In the genomic region with DNA sequence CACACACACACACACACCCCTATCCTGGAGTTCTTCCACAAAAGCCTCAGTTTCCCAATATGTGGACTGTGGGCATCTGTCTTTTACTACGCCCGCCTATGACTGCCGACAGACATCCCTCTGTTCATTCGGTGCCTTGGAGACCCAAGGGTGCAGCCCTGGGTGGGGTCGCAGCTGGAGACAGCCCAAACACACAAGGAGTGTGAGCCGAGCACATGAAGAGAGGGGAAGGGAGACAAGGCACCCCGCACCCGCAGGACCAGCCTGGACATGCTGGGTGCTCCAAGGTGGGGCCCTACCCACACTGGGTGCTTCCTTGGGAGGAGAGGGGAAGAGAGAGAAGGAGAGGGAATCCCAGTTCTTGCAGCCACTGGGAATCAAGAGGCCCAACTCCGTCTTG, we compare ENCODE assay signal across 12 cellular contexts. TPM values are rescaled to one million over a fixed set of nuclear protein-coding genes. Genes with fewer than 3 reads are reported as not detected.
A peak's percentile ranks its signal among the peaks of the same experiment; 100 is the strongest.
DNase-seq lines count a peak whose midpoint lies in the region; ATAC-seq and TF ChIP-seq lines count a peak whose summit lies in the region.
"Had no signal": no experiment of that assay in that cellular context is flagged by ENCODE, and none has a peak within 500 bp of the region (broad histone marks: within the 10 kb centered on the region; RNA-seq: fewer than 3 reads in every experiment).

No MANE protein-coding gene starts in this region.

- no peak overlapping the region for H3K4me2 ChIP-seq in osteoblast (ENCODE audit: insufficient read depth, low read length)

- H3K9me3 ChIP-seq in osteoblast (ENCODE audit: low read depth, low read length): no peaks in the 10 kb centered on the region
- H3K9me3 ChIP-seq: upper lobe of left lung had no signal

- peak overlapping the region; percentile 63 for H3K27ac Mint-ChIP-seq in activated CD4-positive, alpha-beta T cell treated with anti-CD3 and anti-CD28 coated beads, Interleukin-2, amount 10 ng/mL, durations not matched to agents 24 days and 14 days
- H3K27ac Mint-ChIP-seq in T-cell: peak overlapping the region; percentile 55 to 60

- intact Hi-C loops in activated CD4-positive, alpha-beta T cell treated with anti-CD3 and anti-CD28 coated beads, Interleukin-2, amount 10 ng/mL, durations not matched to agents 24 days and 14 days (cut with micrococcal nuclease): loop anchor here (5.0 kb wide), 1 partner anchor 129 kb away; no protein-coding TSS in a partner anchor
- intact Hi-C loops in Right ventricle myocardium superior (cut with DNase I): no loop called here

- H3K4me1 Mint-ChIP-seq in activated CD4-positive, alpha-beta T cell treated with anti-CD3 and anti-CD28 coated beads, Interleukin-2, amount 10 ng/mL, durations not matched to agents 24 days and 14 days: peaks cover 33% of the 10 kb centered on the region
- H3K4me1 Mint-ChIP-seq in T-cell: peaks cover 34 to 58% (median 35%) of the 10 kb centered on the region in 3 donors

- H2AFZ ChIP-seq in osteoblast (ENCODE audit: low read length): no peak overlapping the region

- H3K9me3 Mint-ChIP-seq in activated CD4-positive, alpha-beta T cell treated with anti-CD3 and anti-CD28 coated beads, Interleukin-2, amount 10 ng/mL, durations not matched to agents 24 days and 14 days: no peaks in the 10 kb centered on the region
- no peaks in the 10 kb centered on the region for H3K9me3 Mint-ChIP-seq in T-cell

- H3K36me3 ChIP-seq in osteoblast (ENCODE audit: insufficient read depth, low read length): no peaks in the 10 kb centered on the region

- no peak for ATAC-seq in T-cell (replicated peaks in 1 of 4)
- ATAC-seq in HG03139 (IDR thresholded peaks at IDR 0.05; ENCODE audit: unreplicated experiment): no peak
- ATAC-seq in GM21717 (IDR thresholded peaks at IDR 0.05; ENCODE audit: unreplicated experiment): no peak
- no peak for ATAC-seq in Right ventricle myocardium superior (ENCODE audit: poor library complexity)
- ATAC-seq: activated CD4-positive, CD25-positive, alpha-beta regulatory T cell treated with anti-CD3 and anti-CD28 coated beads, Interleukin-2, amount 50 U/mL, for 24 hours had no signal

- peak overlapping the region; percentile 96 for H3K4me3 Mint-ChIP-seq in activated CD4-positive, alpha-beta T cell treated with anti-CD3 and anti-CD28 coated beads, Interleukin-2, amount 10 ng/mL, durations not matched to agents 24 days and 14 days
- H3K4me3 Mint-ChIP-seq in T-cell: peak overlapping the region in 2 of 3 donors; percentile 95 to 99

- peaks cover 14% of the 10 kb centered on the region for H3K36me3 Mint-ChIP-seq in activated CD4-positive, alpha-beta T cell treated with anti-CD3 and anti-CD28 coated beads, Interleukin-2, amount 10 ng/mL, durations not matched to agents 24 days and 14 days (ENCODE audit: low read depth)
- H3K36me3 Mint-ChIP-seq in T-cell: peaks cover 6% of the 10 kb centered on the region

- no peaks in the 10 kb centered on the region for H3K27me3 Mint-ChIP-seq in activated CD4-positive, alpha-beta T cell treated with anti-CD3 and anti-CD28 coated beads, Interleukin-2, amount 10 ng/mL, durations not matched to agents 24 days and 14 days
- H3K27me3 Mint-ChIP-seq in T-cell: no peaks in the 10 kb centered on the region

- H3K4me3 ChIP-seq in epithelial cell of esophagus (ENCODE audit: low read length) (peak overlapping the region; percentile 49), osteoblast (ENCODE audit: insufficient read depth, low read length) (no peak overlapping the region)

- peaks cover 17% of the 10 kb centered on the region for H3K4me1 ChIP-seq in osteoblast (ENCODE audit: insufficient read depth, low read length)

- H3K27ac ChIP-seq in osteoblast (ENCODE audit: low read depth, low read length): no peak overlapping the region

- DNase-seq in activated CD4-positive, alpha-beta T cell treated with anti-CD3 and anti-CD28 coated beads, Interleukin-2, amount 10 ng/mL, durations not matched to agents 24 days and 14 days: no peak
- DNase-seq in activated CD4-positive, alpha-beta T cell treated with anti-CD3 and anti-CD28 coated beads, Interleukin-2, amount 50 U/mL, for 48 hours: no peak
- no peak for DNase-seq in T-cell
- DNase-seq in epithelial cell of esophagus (ENCODE audit: low read depth): peak; percentile 42
- DNase-seq in osteoblast (ENCODE audit: insufficient read length, low spot score, missing footprints): peak; percentile 13
- DNase-seq in Right ventricle myocardium superior: no peak
- DNase-seq: amniotic stem cell; effector CD8-positive, alpha-beta T cell; upper lobe of left lung had no signal

- TF ChIP-seq CTCF in epithelial cell of esophagus (IDR thresholded peaks at IDR 0.05; ENCODE audit: insufficient read depth, low read depth, low read length, missing control alignments): no peak
- no peak for TF ChIP-seq CTCF in osteoblast (IDR thresholded peaks at IDR 0.05; ENCODE audit: extremely low read depth, low read depth, low read length)

- POLR2A ChIA-PET in T-cell (lab: Charles Lee): no interaction called here

- H3K79me2 ChIP-seq in osteoblast (ENCODE audit: insufficient read depth, low read length): peaks cover 27% of the 10 kb centered on the region

- no peaks in the 10 kb centered on the region for H3K27me3 ChIP-seq in osteoblast (ENCODE audit: insufficient read depth, low read length)
- H3K27me3 ChIP-seq: upper lobe of left lung had no signal

- H4K20me1 ChIP-seq in osteoblast (ENCODE audit: insufficient read depth, low read length): no peaks in the 10 kb centered on the region

- CTCF ChIA-PET in T-cell (lab: Charles Lee): interaction anchor here in 1 of 2 donors (2.8 kb wide), 1 partner anchor 20 kb away, joined by 8 read pairs; a partner anchor contains a TSS

RNA-seq across cellular contexts. Expression of a gene that starts 0.9 kb away (rescaled TPM):
- 7.9 and 9.9 TPM in 2 replicates for total RNA-seq in activated CD4-positive, alpha-beta T cell treated with anti-CD3 and anti-CD28 coated beads, Interleukin-2, amount 10 ng/mL, durations not matched to agents 24 days and 14 days
- total RNA-seq in T-cell (1 to 10 TPM in 3 of 5 donors, under 1 TPM in 2; 0.28 to 2.5 (median 1.5) TPM), osteoblast (0.72 and 2.9 TPM in 2 replicates), Right ventricle myocardium superior (0.46 TPM)

RNA-seq across cellular contexts. Expression of a gene that starts 1.2 kb away (rescaled TPM):
- total RNA-seq in activated CD4-positive, alpha-beta T cell treated with anti-CD3 and anti-CD28 coated beads, Interleukin-2, amount 10 ng/mL, durations not matched to agents 24 days and 14 days: 27.5 and 29.6 TPM in 2 replicates
- 10 to 100 TPM; 31.7 to 37.8 (median 35.4) TPM for total RNA-seq in T-cell
- total RNA-seq in osteoblast: 21.4 and 22.7 TPM in 2 replicates
- 12.4 TPM for total RNA-seq in Right ventricle myocardium superior

RNA-seq across cellular contexts. Expression of a gene that starts 19.5 kb away (rescaled TPM):
- total RNA-seq in activated CD4-positive, alpha-beta T cell treated with anti-CD3 and anti-CD28 coated beads, Interleukin-2, amount 10 ng/mL, durations not matched to agents 24 days and 14 days: 31.5 and 32.7 TPM in 2 replicates
- total RNA-seq in T-cell: 10 to 100 TPM; 17.5 to 30.2 (median 19.9) TPM
- 18.9 and 23.2 TPM in 2 replicates for total RNA-seq in osteoblast
- total RNA-seq in Right ventricle myocardium superior: 16.7 TPM

RNA-seq across cellular contexts. Expression of a gene that starts 19.9 kb away (rescaled TPM):
- 14.4 and 15.3 TPM in 2 replicates for total RNA-seq in activated CD4-positive, alpha-beta T cell treated with anti-CD3 and anti-CD28 coated beads, Interleukin-2, amount 10 ng/mL, durations not matched to agents 24 days and 14 days
- 10 to 100 TPM in 3 of 5 donors, 1 to 10 TPM in 2; 5.4 to 19.6 (median 16.9) TPM for total RNA-seq in T-cell
- 7.4 and 9.4 TPM in 2 replicates for total RNA-seq in osteoblast
- 12.3 TPM for total RNA-seq in Right ventricle myocardium superior

RNA-seq across cellular contexts. Expression of a gene that starts 35.4 kb away (rescaled TPM):
- total RNA-seq in activated CD4-positive, alpha-beta T cell treated with anti-CD3 and anti-CD28 coated beads, Interleukin-2, amount 10 ng/mL, durations not matched to agents 24 days and 14 days: 0.19 and 0.37 TPM in 2 replicates
- total RNA-seq in T-cell (1 to 10 TPM in 4 of 5 donors, under 1 TPM in 1; 0.55 to 1.6 (median 1.2) TPM), osteoblast (under 0.01 TPM in 1 of 2 replicates, not detected in the other), Right ventricle myocardium superior (0.13 TPM)

Comparison
In these comparisons a context has a peak if more than half of its experiments do, and no peak if none do; other contexts are left out.
1. DNase-seq: peak in epithelial cell of esophagus (single experiment) and osteoblast (single experiment); none in activated CD4-positive, alpha-beta T cell treated with anti-CD3 and anti-CD28 coated beads, Interleukin-2, amount 10 ng/mL, durations not matched to agents 24 days and 14 days (single experiment), activated CD4-positive, alpha-beta T cell treated with anti-CD3 and anti-CD28 coated beads, Interleukin-2, amount 50 U/mL, for 48 hours (0 of 2), T-cell (0 of 34) and Right ventricle myocardium superior (single experiment).